Comparison of ENCODE assay signal across 37 cellular contexts in the genomic region with DNA sequence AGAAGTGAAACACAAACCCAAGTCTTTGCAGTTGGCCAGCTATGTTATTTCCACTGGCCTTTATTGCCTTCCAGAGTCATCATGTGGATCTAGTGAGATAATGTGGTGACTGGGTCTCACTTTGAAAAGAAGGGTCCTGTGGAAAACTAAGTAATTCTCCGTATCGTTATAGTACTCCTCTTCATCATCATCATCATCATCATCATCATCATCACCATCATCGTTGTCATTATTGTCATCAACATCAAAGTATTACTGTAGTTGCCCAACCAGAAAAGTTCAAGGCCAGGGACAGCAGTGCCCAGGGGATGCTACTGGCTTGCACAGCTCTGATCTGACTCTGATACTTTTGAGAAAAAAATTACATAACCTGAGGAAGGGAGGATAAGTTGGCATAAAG.
DNase-seq lines count a peak whose midpoint lies in the region; ATAC-seq, FAIRE-seq and TF ChIP-seq lines count a peak whose summit lies in the region.
"Had no signal": no experiment of that assay in that cellular context is flagged by ENCODE, and none has a peak within 500 bp of the region (broad histone marks: within the 10 kb centered on the region; RNA-seq: fewer than 3 reads in every experiment).

No MANE protein-coding gene starts in this region.

- H3K27me3 Mint-ChIP-seq in astrocyte (ENCODE audit: low read depth, unreplicated experiment) (no peaks in the 10 kb centered on the region), neural crest cell (ENCODE audit: low read depth) (peaks cover 5% of the 10 kb centered on the region)
- H3K27me3 Mint-ChIP-seq: B cell; CD4-positive, alpha-beta memory T cell; CD4-positive, alpha-beta T cell; CD4-positive, CD25-positive, alpha-beta regulatory T cell had no signal

- H3K4me2 ChIP-seq in HepG2 (ENCODE audit: low read depth, low read length) = no peak overlapping the region
- no peak overlapping the region for H3K4me2 ChIP-seq in astrocyte (ENCODE audit: low read length)
- H3K4me2 ChIP-seq: A549; BLaER1; BLaER1 treated with 17β-estradiol and CSF1 and Interleukin-3, amounts not matched to agents 10 nM and 100 nM had no signal

- H3K9ac ChIP-seq in HepG2 (ENCODE audit: insufficient read depth, low read depth, low read length) = no peak overlapping the region
- H3K9ac ChIP-seq in astrocyte (ENCODE audit: low read length) = no peak overlapping the region
- H3K9ac ChIP-seq: BLaER1; BLaER1 treated with 17β-estradiol and CSF1 and Interleukin-3, amounts not matched to agents 10 nM and 100 nM had no signal

- in situ Hi-C loops in HepG2 (cut with HindIII; ENCODE audit: extremely low pct_ligation_motif_present, low pct_unique_long_range_greater_than_20kb) = no loop called here

- H3K79me2 ChIP-seq in HepG2 (ENCODE audit: insufficient read depth, low read length) = no peaks in the 10 kb centered on the region
- H3K79me2 ChIP-seq in astrocyte (ENCODE audit: insufficient read depth, low read length) = no peaks in the 10 kb centered on the region

- H3K27ac ChIP-seq in HepG2 (ENCODE audit: extremely low read length, insufficient read depth, low read length) (no peak overlapping the region), right lobe of liver (no peak overlapping the region), HEK293 (ENCODE audit: extremely low read depth, low read depth, low read length) (no peak overlapping the region), astrocyte (ENCODE audit: low read depth, low read length) (no peak overlapping the region)
- H3K27ac ChIP-seq: 22Rv1; A549; BLaER1; BLaER1 treated with 17β-estradiol and CSF1 and Interleukin-3, amounts not matched to agents 10 nM and 100 nM; C4-2B had no signal

- FAIRE-seq in HepG2 (lab: Jason Lieb, UNC) (no peak), astrocyte (lab: Jason Lieb, UNC) (peak; percentile 82)
- FAIRE-seq: A204.1, A549, D721Med had no signal

- no peaks in the 10 kb centered on the region for H3K36me3 Mint-ChIP-seq in astrocyte (ENCODE audit: low read depth, unreplicated experiment)
- H3K36me3 Mint-ChIP-seq in neural crest cell (ENCODE audit: low read depth) = no peaks in the 10 kb centered on the region
- H3K36me3 Mint-ChIP-seq: CD14-positive monocyte; CD4-positive, alpha-beta memory T cell; CD4-positive, CD25-positive, alpha-beta regulatory T cell; CD8-positive, alpha-beta memory T cell; CD8-positive, alpha-beta T cell had no signal

- no TSS peak for BruUV-seq in HepG2 (replicated peaks; lab: Mats Ljungman, UMichigan)

- H3K36me3 ChIP-seq in HepG2 (replicated peaks in 1 of 2; ENCODE audit: control insufficient read depth in 1 of 2, insufficient read depth in 2 of 2, low read length in 2 of 2) = no peaks in the 10 kb centered on the region
- H3K36me3 ChIP-seq in right lobe of liver = no peaks in the 10 kb centered on the region
- no peaks in the 10 kb centered on the region for H3K36me3 ChIP-seq in HEK293 (ENCODE audit: control insufficient read depth in 2 of 2, insufficient read depth in 1 of 2, low read length in 2 of 2)
- no peaks in the 10 kb centered on the region for H3K36me3 ChIP-seq in astrocyte (ENCODE audit: insufficient read depth, low read length)
- H3K36me3 ChIP-seq: BE2C; BLaER1; BLaER1 treated with 17β-estradiol and CSF1 and Interleukin-3, amounts not matched to agents 10 nM and 100 nM had no signal

- DNase-seq in HepG2 (ENCODE audit: low spot score) (no peak), right lobe of liver (no peak), astrocyte (ENCODE audit: low read depth) (no peak), neural crest cell (ENCODE audit: low read depth, low spot score) (no peak), NCI-H1417 (lab: John Stamatoyannopoulos, UW) (no peak), T-helper 1 cell (no peak)
- DNase-seq in activated CD4-positive, CD25-positive, alpha-beta regulatory T cell (lab: John Stamatoyannopoulos, UW) = no peak
- DNase-seq: 8988T; ACHN; AML-193; BE2C; C1 segment of cervical spinal cord; Caco-2; Calu3; CD4-positive, alpha-beta memory T cell; CD4-positive, alpha-beta T cell; CD4-positive, CD25-positive, alpha-beta regulatory T cell; CD8-positive, alpha-beta memory T cell; CD8-positive, alpha-beta T cell; COR-L47; DMS 273 treated with DMSO at 0.1 percent for 48 hours; DMS153; DMS53; DMS79; DMS79 treated with DMSO at 0.1 percent for 48 hours; DND-41; EL had no signal

- TF ChIP-seq EP300 in HepG2 (IDR thresholded peaks at IDR 0.05; ENCODE audit: low read depth in 2 of 2, low read length in 2 of 2) (no peak), HepG2 (CRISPR knock-in tag; IDR thresholded peaks at IDR 0.05; ENCODE audit: borderline replicate concordance) (no peak)

- TF ChIP-seq CTCF in HepG2 (CRISPR knock-in tag; IDR thresholded peaks at IDR 0.05) = no peak
- no peak for TF ChIP-seq CTCF in right lobe of liver (IDR thresholded peaks at IDR 0.05)
- TF ChIP-seq CTCF in HEK293 (tag by site-specific recombination; IDR thresholded peaks at IDR 0.05) = no peak
- TF ChIP-seq CTCF in astrocyte (IDR thresholded peaks at IDR 0.05; ENCODE audit: insufficient read depth, low read depth, low read length) = no peak
- TF ChIP-seq CTCF in neural crest cell (conservative IDR thresholded peaks at IDR 0.05) = no peak

- H2AFZ ChIP-seq in HepG2 (ENCODE audit: low read length) = no peak overlapping the region
- no peak overlapping the region for H2AFZ ChIP-seq in astrocyte (ENCODE audit: low read depth, low read length)

- TF ChIP-seq POLR2A in HepG2 (IDR thresholded peaks at IDR 0.05; ENCODE audit: insufficient read depth in 1 of 2, low read depth in 2 of 2, low read length in 2 of 2) (no peak), right lobe of liver (IDR thresholded peaks at IDR 0.05) (no peak)

- H3K4me1 ChIP-seq in HepG2 (ENCODE audit: insufficient read depth, low read length) (no peaks in the 10 kb centered on the region), right lobe of liver (no peaks in the 10 kb centered on the region), HEK293 (ENCODE audit: control insufficient read depth, insufficient read depth, low read length) (no peaks in the 10 kb centered on the region), astrocyte (ENCODE audit: insufficient read depth, low read length) (no peaks in the 10 kb centered on the region)
- H3K4me1 ChIP-seq: A549; BE2C; BLaER1; BLaER1 treated with 17β-estradiol and CSF1 and Interleukin-3, amounts not matched to agents 10 nM and 100 nM; Caco-2 had no signal

- no peak for ATAC-seq in HepG2
- no peak for ATAC-seq in right lobe of liver
- ATAC-seq: A549; CD8-positive, alpha-beta T cell had no signal

- H3K9me3 ChIP-seq in HepG2 (ENCODE audit: low read length) (no peaks in the 10 kb centered on the region; the same call in 1 of the 2 replicates), right lobe of liver (no peaks in the 10 kb centered on the region), HEK293 (ENCODE audit: control insufficient read depth, insufficient read depth, low read depth, low read length) (no peaks in the 10 kb centered on the region), astrocyte (ENCODE audit: insufficient read depth, low read depth, low read length) (no peaks in the 10 kb centered on the region)
- H3K9me3 ChIP-seq: A549, BE2C, BLaER1, Caco-2 had no signal

- H3K4me3 Mint-ChIP-seq in astrocyte (ENCODE audit: unreplicated experiment) = no peak overlapping the region
- no peak overlapping the region for H3K4me3 Mint-ChIP-seq in neural crest cell
- H3K4me3 Mint-ChIP-seq: B cell; CD4-positive, alpha-beta memory T cell; CD4-positive, alpha-beta T cell; CD4-positive, CD25-positive, alpha-beta regulatory T cell; CD8-positive, alpha-beta memory T cell; CD8-positive, alpha-beta T cell had no signal

- H3K27ac Mint-ChIP-seq in astrocyte (ENCODE audit: unreplicated experiment) (no peak overlapping the region), neural crest cell (ENCODE audit: unreplicated experiment) (peak overlapping the region; percentile 80)
- H3K27ac Mint-ChIP-seq: B cell; CD4-positive, alpha-beta memory T cell; CD4-positive, alpha-beta T cell; CD8-positive, alpha-beta memory T cell; CD8-positive, alpha-beta T cell had no signal

- 5% methylated on average over 3 of the region's 3 CpGs for WGBS in HepG2 (ENCODE audit: low lambda C conversion rate)
- WGBS in right lobe of liver (ENCODE audit: insufficient coverage, low coverage, low lambda C conversion rate, missing lambda C conversion rate) = 74% methylated on average over 3 of the region's 3 CpGs

- H3K4me1 Mint-ChIP-seq in astrocyte (ENCODE audit: low read depth, unreplicated experiment) (no peaks in the 10 kb centered on the region), neural crest cell (no peaks in the 10 kb centered on the region)
- H3K4me1 Mint-ChIP-seq: B cell; CD14-positive monocyte; CD4-positive, alpha-beta memory T cell; CD4-positive, CD25-positive, alpha-beta regulatory T cell; CD8-positive, alpha-beta memory T cell had no signal

- no peak overlapping the region for H3K4me3 ChIP-seq in HepG2 (replicated peaks in 1 of 3; ENCODE audit: insufficient read depth in 1 of 3, low read depth in 2 of 3, low read length in 3 of 3)
- H3K4me3 ChIP-seq in right lobe of liver = no peak overlapping the region
- no peak overlapping the region for H3K4me3 ChIP-seq in HEK293 (ENCODE audit: low read depth, low read length)
- H3K4me3 ChIP-seq in astrocyte (ENCODE audit: insufficient read depth, low read depth, low read length) = no peak overlapping the region
- H3K4me3 ChIP-seq: A549; BLaER1; BLaER1 treated with 17β-estradiol and CSF1 and Interleukin-3, amounts not matched to agents 10 nM and 100 nM had no signal

- POLR2A ChIA-PET in HepG2 (lab: Yijun Ruan, JAX) = no interaction called here
- POLR2A ChIA-PET in HEK293 (lab: Yijun Ruan, JAX) = no interaction called here

- H3K27me3 ChIP-seq in HepG2 (ENCODE audit: control insufficient read depth in 1 of 2, insufficient read depth in 2 of 2, low read length in 2 of 2) = no peaks in the 10 kb centered on the region
- H3K27me3 ChIP-seq in right lobe of liver = no peaks in the 10 kb centered on the region
- no peaks in the 10 kb centered on the region for H3K27me3 ChIP-seq in astrocyte (ENCODE audit: insufficient read depth, low read length)
- H3K27me3 ChIP-seq: BE2C had no signal

- H3K9me3 Mint-ChIP-seq in astrocyte (ENCODE audit: unreplicated experiment) (peaks cover 7% of the 10 kb centered on the region), neural crest cell (peaks cover 4% of the 10 kb centered on the region)
- H3K9me3 Mint-ChIP-seq: CD4-positive, alpha-beta T cell; CD8-positive, alpha-beta T cell had no signal

- TF ChIP-seq RAD21 in HepG2 (CRISPR knock-in tag; IDR thresholded peaks at IDR 0.05) = no peak

- CTCF ChIA-PET in HepG2 (lab: Yijun Ruan, JAX; ENCODE audit: low intra/inter-chr PET ratio, low total read pairs) = no interaction called here
- CTCF ChIA-PET in HEK293 (lab: Yijun Ruan, JAX) = no interaction called here

- intact Hi-C loops in HepG2 (cut with micrococcal nuclease; ENCODE audit: unreplicated experiment) = no loop called here
- intact Hi-C loops in right lobe of liver (cut with DNase I) = no loop called here

- H4K20me1 ChIP-seq in HepG2 (ENCODE audit: insufficient read depth, low read length) (no peaks in the 10 kb centered on the region), astrocyte (ENCODE audit: insufficient read depth, low read length) (no peaks in the 10 kb centered on the region)
- H4K20me1 ChIP-seq: BLaER1; BLaER1 treated with 17β-estradiol and CSF1 and Interleukin-3, amounts not matched to agents 10 nM and 100 nM had no signal
